Comparison of ENCODE assay signal across 12 cellular contexts in genomic region chr2:227707390-227707789, GRCh38. TPM values are rescaled to one million over a fixed set of nuclear protein-coding genes. Genes with fewer than 3 reads are reported as not detected.
"Had no signal": no experiment of that assay in that cellular context is flagged by ENCODE, and none has a peak within 500 bp of the region (broad histone marks: within the 10 kb centered on the region; RNA-seq: fewer than 3 reads in every experiment).

No MANE protein-coding gene starts in this region.

- FAIRE-seq: H1, H54 had no signal

- H3K27ac ChIP-seq: GM23248 had no signal

- H2AFZ ChIP-seq: GM23248, GM23338 had no signal

- H3K4me3 Mint-ChIP-seq: GM23338, H9, HFFc6 had no signal

- ATAC-seq: GM23338, HCT116 had no signal

- H3K9me3 Mint-ChIP-seq: HFFc6 had no signal

- H3K4me3 ChIP-seq: GM23248, GM23338, HAP-1 had no signal

- H3K27ac Mint-ChIP-seq: GM23338, HFFc6 had no signal

- H3K9ac ChIP-seq: GM23248 had no signal

- H3K9me3 ChIP-seq: HAP-1 had no signal

- H3K4me2 ChIP-seq: GM23338 had no signal

- H3K4me1 Mint-ChIP-seq: GM23338 had no signal

- DNase-seq: GM23248, GOT3, H7, H9, HCEC 1CT, HFFc6 had no signal

- H3K4me1 ChIP-seq: HAP-1 had no signal

- H3K36me3 ChIP-seq: HAP-1 had no signal

RNA-seq across cellular contexts. Expression of gene SCYGR6, which starts 17.2 kb away (rescaled TPM):
- total RNA-seq: GM23248, GM23338, H1, H4, H7, H9, HFFc6 had no signal
- polyA plus RNA-seq: GM23248, GM23338, H1 had no signal

RNA-seq across cellular contexts. Expression of gene SCYGR7, which starts 20.7 kb away (rescaled TPM):
- total RNA-seq: GM23248, GM23338, H1, H4, H7, H9, HFFc6 had no signal
- polyA plus RNA-seq: GM23248, GM23338, H1 had no signal

RNA-seq across cellular contexts. Expression of gene SCYGR8, which starts 38.3 kb away (rescaled TPM):
- total RNA-seq: GM23248, GM23338, H1, H4, H7, H9, HFFc6 had no signal
- polyA plus RNA-seq: GM23248, GM23338, H1 had no signal

RNA-seq across cellular contexts. Expression of gene SCYGR5, which starts 40.8 kb away (rescaled TPM):
- total RNA-seq: GM23248, GM23338, H1, H4, H7, H9, HFFc6 had no signal
- polyA plus RNA-seq: GM23248, GM23338, H1 had no signal
